Comparison of ENCODE assay signal across 14 cellular contexts in genomic region chr2:36973320-36973719, GRCh38. TPM values are rescaled to one million over a fixed set of nuclear protein-coding genes. Genes with fewer than 3 reads are reported as not detected.
DNase-seq lines count a peak whose midpoint lies in the region; ATAC-seq, FAIRE-seq and TF ChIP-seq lines count a peak whose summit lies in the region.
"Had no signal": no experiment of that assay in that cellular context is flagged by ENCODE, and none has a peak within 500 bp of the region (broad histone marks: within the 10 kb centered on the region; RNA-seq: fewer than 3 reads in every experiment).

No MANE protein-coding gene starts in this region.

- H3K9me1 ChIP-seq in K562 (ENCODE audit: control insufficient read depth, insufficient read depth, low read length): no peaks in the 10 kb centered on the region

- DNase-seq in heart right ventricle: no peak
- DNase-seq in left cardiac atrium: no peak
- DNase-seq in K562 (ENCODE audit: extremely low read depth in 1 of 4, low spot score in 3 of 4): peak in 1 of 4 experiments; percentile 47
- no peak for DNase-seq in HepG2 (ENCODE audit: low spot score)
- DNase-seq in COR-L47 (lab: John Stamatoyannopoulos, UW): no peak
- no peak for DNase-seq in MV-4-11 (lab: John Stamatoyannopoulos, UW)
- no peak for DNase-seq in NCI-H1930 (lab: John Stamatoyannopoulos, UW)
- DNase-seq: ACHN, AML-193, EL, IMR-90, NCI-H187, NCI-H446 had no signal

- no peak for TF ChIP-seq CTCF in heart right ventricle (IDR thresholded peaks at IDR 0.05)
- TF ChIP-seq CTCF in K562 (IDR thresholded peaks at IDR 0.05 in 2 of 3, conservative IDR thresholded peaks at IDR 0.05 in 1 of 3; ENCODE audit: insufficient read depth in 2 of 3, low read depth in 1 of 3, low read length in 3 of 3): no peak
- TF ChIP-seq CTCF in HepG2 (CRISPR knock-in tag; IDR thresholded peaks at IDR 0.05): no peak

- H3K4me2 ChIP-seq in K562 (ENCODE audit: insufficient read depth, low read length) (no peak overlapping the region; the same call in 1 of the 2 replicates), HepG2 (ENCODE audit: low read depth, low read length) (0 out of 2 replicates have a peak overlapping the region, but pooled peaks have one; percentile 19)

- H2AFZ ChIP-seq in K562 (ENCODE audit: low read depth, low read length) (peak overlapping the region; percentile 26; the same call in 1 of the 2 replicates), HepG2 (ENCODE audit: low read length) (no peak overlapping the region)

- FAIRE-seq in K562 (lab: Jason Lieb, UNC) (no peak), HepG2 (lab: Jason Lieb, UNC) (no peak)
- FAIRE-seq: GM19239 had no signal

- H3K27me3 ChIP-seq in heart right ventricle (no peaks in the 10 kb centered on the region), K562 (ENCODE audit: control insufficient read depth in 2 of 2, insufficient read depth in 2 of 2, low read length in 2 of 2) (no peaks in the 10 kb centered on the region), HepG2 (ENCODE audit: control insufficient read depth in 1 of 2, insufficient read depth in 2 of 2, low read length in 2 of 2) (no peaks in the 10 kb centered on the region)

- H3K36me3 ChIP-seq in heart right ventricle: peaks cover 0 to under 1% (median 0%) of the 10 kb centered on the region in 9 donors
- no peaks in the 10 kb centered on the region for H3K36me3 ChIP-seq in K562 (ENCODE audit: control insufficient read depth, insufficient read depth, low read length)
- no peaks in the 10 kb centered on the region for H3K36me3 ChIP-seq in HepG2 (replicated peaks in 1 of 2; ENCODE audit: control insufficient read depth in 1 of 2, insufficient read depth in 2 of 2, low read length in 2 of 2)

- TF ChIP-seq POLR2A in K562 (conservative IDR thresholded peaks at IDR 0.05): no peak
- TF ChIP-seq POLR2A in HepG2 (IDR thresholded peaks at IDR 0.05; ENCODE audit: insufficient read depth in 1 of 2, low read depth in 2 of 2, low read length in 2 of 2): no peak

- H4K20me1 ChIP-seq in K562 (replicated peaks; ENCODE audit: control insufficient read depth, insufficient read depth, low read length) (no peaks in the 10 kb centered on the region), HepG2 (ENCODE audit: insufficient read depth, low read length) (no peaks in the 10 kb centered on the region)

- no TSS peak for BruUV-seq in K562 (replicated peaks; lab: Mats Ljungman, UMichigan)
- no TSS peak for BruUV-seq in HepG2 (replicated peaks; lab: Mats Ljungman, UMichigan)

- intact Hi-C loops in heart right ventricle (cut with DNase I) (no loop called here), left cardiac atrium (cut with DNase I) (no loop called here), K562 (cut with micrococcal nuclease) (no loop called here), HepG2 (cut with micrococcal nuclease; ENCODE audit: unreplicated experiment) (no loop called here)

- H3K4me3 ChIP-seq in heart right ventricle (no peak overlapping the region), K562 (no peak overlapping the region), HepG2 (replicated peaks in 1 of 3; ENCODE audit: insufficient read depth in 1 of 3, low read depth in 2 of 3, low read length in 3 of 3) (no peak overlapping the region)

- TF ChIP-seq EP300 in K562 (IDR thresholded peaks at IDR 0.05; ENCODE audit: low read length) (peak; percentile 67), HepG2 (IDR thresholded peaks at IDR 0.05; ENCODE audit: low read depth in 2 of 2, low read length in 2 of 2) (no peak), HepG2 (CRISPR knock-in tag; IDR thresholded peaks at IDR 0.05; ENCODE audit: borderline replicate concordance) (no peak)

- H3K79me2 ChIP-seq in K562 (ENCODE audit: control insufficient read depth, insufficient read depth, low read length): no peaks in the 10 kb centered on the region
- no peaks in the 10 kb centered on the region for H3K79me2 ChIP-seq in HepG2 (ENCODE audit: insufficient read depth, low read length)

- POLR2A ChIA-PET in K562 (lab: Yijun Ruan, JAX) (interaction anchor here (1.6 kb wide), 1 partner anchor 9 kb away, joined by 4 read pairs; no protein-coding TSS in a partner anchor), HepG2 (lab: Yijun Ruan, JAX) (no interaction called here)

- H3K27ac ChIP-seq in heart right ventricle (peak overlapping the region in 5 of 10 donors; percentile 16 to 59 (median 52)), K562 (ENCODE audit: extremely low read depth, low read depth, low read length) (no peak overlapping the region), HepG2 (ENCODE audit: extremely low read length, insufficient read depth, low read length) (no peak overlapping the region)

- in situ Hi-C loops in K562 (cut with MboI) (no loop called here), HepG2 (cut with HindIII; ENCODE audit: extremely low pct_ligation_motif_present, low pct_unique_long_range_greater_than_20kb) (no loop called here)

- ATAC-seq in heart right ventricle (peak in 7 of 8 donors; percentile 25 to 71 (median 53)), left cardiac atrium (no peak), K562 (peak; percentile 28), HepG2 (no peak)

- CTCF ChIA-PET in K562 (lab: Yijun Ruan, JAX; ENCODE audit: low intra/inter-chr PET ratio): no interaction called here
- CTCF ChIA-PET in HepG2 (lab: Yijun Ruan, JAX; ENCODE audit: low intra/inter-chr PET ratio, low total read pairs): no interaction called here

- H3K9me3 ChIP-seq in heart right ventricle (peaks cover 0 to 4% (median 0%) of the 10 kb centered on the region in 11 donors), K562 (replicated peaks; ENCODE audit: control insufficient read depth, insufficient read depth, low read depth, low read length) (no peaks in the 10 kb centered on the region), HepG2 (ENCODE audit: low read length) (no peaks in the 10 kb centered on the region)

- WGBS in heart right ventricle, 2 donors: 26 to 40% methylated on average over 2 of the region's 2 CpGs
- 0% methylated on average over 2 of the region's 2 CpGs for WGBS in K562 (ENCODE audit: insufficient coverage, low coverage, missing lambda C conversion rate)
- WGBS in HepG2 (ENCODE audit: low lambda C conversion rate): 35% methylated on average over 2 of the region's 2 CpGs

- H3K4me1 ChIP-seq in heart right ventricle: peaks cover 0 to 23% (median 4%) of the 10 kb centered on the region in 9 donors
- H3K4me1 ChIP-seq in K562 (replicated peaks in 1 of 2; ENCODE audit: control insufficient read depth in 2 of 2, insufficient read depth in 2 of 2, low read length in 2 of 2): peaks cover under 1 to 9% of the 10 kb centered on the region in 2 experiments; a peak in 3 of 5 replicates
- H3K4me1 ChIP-seq in HepG2 (ENCODE audit: insufficient read depth, low read length): peaks cover 18% of the 10 kb centered on the region

- TF ChIP-seq RAD21 in K562 (CRISPR knock-in tag; conservative IDR thresholded peaks at IDR 0.05 in 1 of 2, IDR thresholded peaks at IDR 0.05 in 1 of 2): no peak
- TF ChIP-seq RAD21 in HepG2 (CRISPR knock-in tag; IDR thresholded peaks at IDR 0.05): no peak

- H3K9ac ChIP-seq in K562 (ENCODE audit: insufficient read depth in 1 of 2, low read depth in 2 of 2, low read length in 2 of 2): no peak overlapping the region; a peak in 1 of 4 replicates
- no peak overlapping the region for H3K9ac ChIP-seq in HepG2 (ENCODE audit: insufficient read depth, low read depth, low read length)

RNA-seq across cellular contexts. Expression of gene STRN, which starts 7.0 kb away (rescaled TPM):
- total RNA-seq in heart right ventricle (100 to 1,000 TPM in 2 of 10 donors, 10 to 100 TPM in 8; 37.0 to 102 (median 67.8) TPM), left cardiac atrium (10 to 100 TPM; 33.8 to 35.3 TPM), K562 (2014; rRNA removed) (12.8 and 13.4 TPM in 2 replicates), K562 (2014; rRNA removed; fragmentation: Illumina TruSeq; extraction: Trizol) (23.6 and 30.9 TPM in 2 replicates), K562 (2015; rRNA removed; fragmentation: Illumina TruSeq; extraction: Trizol) (18.1 and 20.0 TPM in 2 replicates), K562 (2021) (26.4 and 29.1 TPM in 2 replicates), HepG2 (2016; rRNA removed; fragmentation: Illumina TruSeq; extraction: Trizol) (19.3 and 28.4 TPM in 2 replicates)
- polyA plus RNA-seq in heart right ventricle (10 to 100 TPM in 1 of 2 donors, 1 to 10 TPM in 1; 8.6 to 12.2 TPM), K562 (2011; rRNA removed) (24.2 and 31.2 TPM in 2 replicates), K562 (2014; fragmentation: Illumina TruSeq; extraction: Trizol) (19.2 and 22.4 TPM in 2 replicates), K562 (2014; fragmentation: Nextera tagmentation; extraction: Ambion mirVana) (1 to 10 TPM; 1.3 to 1.6 TPM), K562 (2014; rRNA removed) (11.4 and 12.8 TPM in 2 replicates), HepG2 (2011; rRNA removed) (8.8 and 10.4 TPM in 2 replicates)
- total RNA-seq in K562 (2011; cell fraction: chromatin; rRNA removed; ENCODE audit: low replicate concordance): 8.8 and 32.4 TPM in 2 replicates
- total RNA-seq in K562 (2011; cell fraction: nucleolus; rRNA removed): 3.0 and 5.8 TPM in 2 replicates
- 12.8 and 26.0 TPM in 2 replicates for total RNA-seq in K562 (2011; cell fraction: nucleoplasm; rRNA removed)
- polyA plus RNA-seq in K562 (2011; cell fraction: cytosol; rRNA removed): 11.4 and 12.9 TPM in 2 replicates
- 14.0 and 19.6 TPM in 2 replicates for polyA plus RNA-seq in K562 (2011; cell fraction: nucleus; rRNA removed)
- 13.4 and 16.0 TPM in 2 replicates for polyA plus RNA-seq in K562 (2012)
- polyA minus RNA-seq in K562 (2011; rRNA and poly(A)+ RNA removed): 82.1 and 87.5 TPM in 2 replicates
- 19.7 and 28.7 TPM in 2 replicates for polyA minus RNA-seq in K562 (2011; cell fraction: cytosol; rRNA and poly(A)+ RNA removed)
- polyA minus RNA-seq in K562 (2011; cell fraction: nucleus; rRNA and poly(A)+ RNA removed): 9.0 and 18.2 TPM in 2 replicates
- 2.6 and 3.9 TPM in 2 replicates for total RNA-seq in HepG2 (2016; cell fraction: cytosol; rRNA removed; fragmentation: Illumina TruSeq; extraction: Trizol; ENCODE audit: low read depth)
- total RNA-seq in HepG2 (2016; cell fraction: insoluble cytoplasmic fraction; rRNA removed; fragmentation: Illumina TruSeq; extraction: Trizol): 18.1 and 28.1 TPM in 2 replicates
- 4.7 and 5.6 TPM in 2 replicates for total RNA-seq in HepG2 (2016; cell fraction: membrane; rRNA removed; fragmentation: Illumina TruSeq; extraction: Trizol)
- total RNA-seq in HepG2 (2016; cell fraction: nucleus; rRNA removed; fragmentation: Illumina TruSeq; extraction: Trizol): 13.5 and 15.6 TPM in 2 replicates
- 4.5 and 5.8 TPM in 2 replicates for polyA plus RNA-seq in HepG2 (2011; cell fraction: cytosol; rRNA removed)
- 7.3 and 7.7 TPM in 2 replicates for polyA plus RNA-seq in HepG2 (2011; cell fraction: nucleus; rRNA removed)
- 9.5 and 11.1 TPM in 2 replicates for polyA plus RNA-seq in HepG2 (2012)
- polyA plus RNA-seq in HepG2 (2016; cell fraction: cytosol; fragmentation: Illumina TruSeq; extraction: Trizol; ENCODE audit: low read depth): 0.25 and 0.29 TPM in 2 replicates
- polyA plus RNA-seq in HepG2 (2016; cell fraction: insoluble cytoplasmic fraction; fragmentation: Illumina TruSeq; extraction: Trizol; ENCODE audit: low read depth): 12.8 and 13.6 TPM in 2 replicates
- polyA plus RNA-seq in HepG2 (2016; cell fraction: membrane; fragmentation: Illumina TruSeq; extraction: Trizol; ENCODE audit: low read depth): 1.2 and 1.6 TPM in 2 replicates
- 8.9 and 9.6 TPM in 2 replicates for polyA plus RNA-seq in HepG2 (2016; cell fraction: nucleus; fragmentation: Illumina TruSeq; extraction: Trizol; ENCODE audit: insufficient read depth, low read depth)
- 20.8 and 25.5 TPM in 2 replicates for polyA minus RNA-seq in HepG2 (2011; rRNA and poly(A)+ RNA removed; ENCODE audit: low replicate concordance)
- polyA minus RNA-seq in HepG2 (2011; cell fraction: cytosol; rRNA and poly(A)+ RNA removed): 17.0 and 22.1 TPM in 2 replicates
- polyA minus RNA-seq in HepG2 (2011; cell fraction: nucleus; rRNA and poly(A)+ RNA removed): 30.6 and 31.7 TPM in 2 replicates

Comparison
In these comparisons a context has a peak if more than half of its experiments do, and no peak if none do; other contexts are left out.
1. ATAC-seq: peak in heart right ventricle (7 of 8) and K562 (single experiment); none in left cardiac atrium (0 of 2) and HepG2 (single experiment).